19 cellular contexts compared by ENCODE assay signal in the genomic region with DNA sequence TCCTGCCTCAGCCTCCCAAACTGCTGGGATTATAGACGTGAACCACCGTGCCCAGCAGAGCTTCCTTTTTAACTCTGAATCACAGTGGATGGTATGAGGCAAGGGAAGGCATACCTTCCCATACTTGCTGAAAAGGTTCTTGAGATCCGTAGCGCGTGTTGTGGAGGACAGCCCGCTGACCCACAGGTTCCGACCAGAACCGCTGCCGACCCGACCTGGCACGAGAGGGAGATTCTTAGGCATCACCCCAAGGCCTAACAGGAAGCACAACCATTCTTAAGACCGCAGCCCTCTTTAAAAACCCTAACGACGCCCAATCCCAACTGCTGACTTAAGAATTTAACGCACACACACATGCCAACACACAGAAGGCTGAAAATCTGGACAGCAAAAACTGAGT. TPM values are rescaled to one million over a fixed set of nuclear protein-coding genes. Genes with fewer than 3 reads are reported as not detected.
DNase-seq lines count a peak whose midpoint lies in the region; ATAC-seq and TF ChIP-seq lines count a peak whose summit lies in the region.
"Had no signal": no experiment of that assay in that cellular context is flagged by ENCODE, and none has a peak within 500 bp of the region (broad histone marks: within the 10 kb centered on the region; RNA-seq: fewer than 3 reads in every experiment).

No MANE protein-coding gene starts in this region.

- H3K4me3 ChIP-seq in endodermal cell (ENCODE audit: low read length) (no peak overlapping the region), sigmoid colon (no peak overlapping the region)
- H3K4me3 ChIP-seq: HAP-1 had no signal

- H3K27ac Mint-ChIP-seq in T-helper 17 cell (peak overlapping the region; percentile 47), endodermal cell (peak overlapping the region; percentile 1), nephron progenitor cell (no peak overlapping the region)
- H3K27ac Mint-ChIP-seq in naive thymus-derived CD8-positive, alpha-beta T cell = no peak overlapping the region
- H3K27ac Mint-ChIP-seq: CD4-positive, alpha-beta memory T cell; HFFc6 had no signal

- H3K27me3 Mint-ChIP-seq in T-helper 17 cell (no peaks in the 10 kb centered on the region), endodermal cell (ENCODE audit: insufficient read depth) (no peaks in the 10 kb centered on the region), nephron progenitor cell (ENCODE audit: low read depth, poor library complexity) (no peaks in the 10 kb centered on the region)
- no peaks in the 10 kb centered on the region for H3K27me3 Mint-ChIP-seq in naive thymus-derived CD8-positive, alpha-beta T cell
- H3K27me3 Mint-ChIP-seq: CD4-positive, alpha-beta memory T cell had no signal

- TF ChIP-seq CTCF in VCaP (conservative IDR thresholded peaks at IDR 0.05) (no peak), endodermal cell (conservative IDR thresholded peaks at IDR 0.05) (no peak), sigmoid colon (IDR thresholded peaks at IDR 0.05) (no peak), nephron progenitor cell (IDR thresholded peaks at IDR 0.05) (no peak)

- H3K4me3 Mint-ChIP-seq in T-helper 17 cell = no peak overlapping the region
- no peak overlapping the region for H3K4me3 Mint-ChIP-seq in endodermal cell
- H3K4me3 Mint-ChIP-seq in nephron progenitor cell = no peak overlapping the region
- H3K4me3 Mint-ChIP-seq in naive thymus-derived CD8-positive, alpha-beta T cell = no peak overlapping the region
- H3K4me3 Mint-ChIP-seq: CD4-positive, alpha-beta memory T cell; HFFc6 had no signal

- POLR2A ChIA-PET in naive thymus-derived CD8-positive, alpha-beta T cell (lab: Charles Lee) = no interaction called here

- TF ChIP-seq EP300 in sigmoid colon (IDR thresholded peaks at IDR 0.05) = no peak

- ATAC-seq in T-helper 17 cell = no peak
- ATAC-seq in GM18498 (IDR thresholded peaks at IDR 0.05; ENCODE audit: unreplicated experiment) = no peak
- no peak for ATAC-seq in naive thymus-derived CD8-positive, alpha-beta T cell

- no peaks in the 10 kb centered on the region for H3K9me3 Mint-ChIP-seq in endodermal cell
- no peaks in the 10 kb centered on the region for H3K9me3 Mint-ChIP-seq in nephron progenitor cell
- H3K9me3 Mint-ChIP-seq in naive thymus-derived CD8-positive, alpha-beta T cell = no peaks in the 10 kb centered on the region
- H3K9me3 Mint-ChIP-seq: HFFc6 had no signal

- H3K36me3 ChIP-seq in endodermal cell (ENCODE audit: control insufficient read depth, insufficient read depth, low read length) (peaks cover 87% of the 10 kb centered on the region), sigmoid colon (peaks cover 51 to 92% (median 81%) of the 10 kb centered on the region in 4 donors)

- H3K27ac ChIP-seq in VCaP (peak overlapping the region; percentile 62; the same call in 1 of the 2 replicates), endodermal cell (ENCODE audit: low read depth, low read length) (no peak overlapping the region), sigmoid colon (no peak overlapping the region)

- H3K36me3 Mint-ChIP-seq in T-helper 17 cell (ENCODE audit: low read depth) = peaks cover 16% of the 10 kb centered on the region
- peaks cover 86% of the 10 kb centered on the region for H3K36me3 Mint-ChIP-seq in endodermal cell (ENCODE audit: low read depth)
- H3K36me3 Mint-ChIP-seq in nephron progenitor cell (ENCODE audit: low read depth) = peaks cover 84% of the 10 kb centered on the region
- peaks cover 6 to 94% (median 27%) of the 10 kb centered on the region in 3 donors for H3K36me3 Mint-ChIP-seq in naive thymus-derived CD8-positive, alpha-beta T cell

- H3K27me3 ChIP-seq in endodermal cell (ENCODE audit: control insufficient read depth, insufficient read depth, low read length, poor library complexity, severe bottlenecking) (no peaks in the 10 kb centered on the region), sigmoid colon (no peaks in the 10 kb centered on the region)

- no peak for DNase-seq in T-helper 17 cell
- DNase-seq in endodermal cell = no peak
- DNase-seq in sigmoid colon = peak; percentile 61
- DNase-seq in nephron progenitor cell = no peak
- no peak for DNase-seq in epidermal melanocyte (ENCODE audit: insufficient read length, low spot score)
- no peak for DNase-seq in naive thymus-derived CD8-positive, alpha-beta T cell
- DNase-seq: C1 segment of cervical spinal cord; Calu3; CD4-positive, alpha-beta memory T cell; COR-L47; DMS53; DMS79 treated with DMSO at 0.1 percent for 48 hours; GF-D8; GOT3; HFFc6 had no signal

- H3K4me1 Mint-ChIP-seq in T-helper 17 cell = peaks cover 19% of the 10 kb centered on the region
- no peaks in the 10 kb centered on the region for H3K4me1 Mint-ChIP-seq in endodermal cell
- peaks cover 15% of the 10 kb centered on the region for H3K4me1 Mint-ChIP-seq in nephron progenitor cell
- H3K4me1 Mint-ChIP-seq in naive thymus-derived CD8-positive, alpha-beta T cell = peaks cover 23 to 40% (median 26%) of the 10 kb centered on the region in 4 donors

- no peaks in the 10 kb centered on the region for H3K4me1 ChIP-seq in endodermal cell (ENCODE audit: control insufficient read depth, insufficient read depth, low read length)
- H3K4me1 ChIP-seq in sigmoid colon = no peaks in the 10 kb centered on the region
- H3K4me1 ChIP-seq: HAP-1 had no signal

- no peaks in the 10 kb centered on the region for H3K9me3 ChIP-seq in T-helper 17 cell (ENCODE audit: control insufficient read depth, low read length, poor library complexity, severe bottlenecking)
- no peaks in the 10 kb centered on the region for H3K9me3 ChIP-seq in endodermal cell (ENCODE audit: control insufficient read depth, low read length)
- no peaks in the 10 kb centered on the region for H3K9me3 ChIP-seq in sigmoid colon
- H3K9me3 ChIP-seq: HAP-1 had no signal

- WGBS in endodermal cell (ENCODE audit: insufficient coverage in 1 of 2, insufficient read length in 1 of 2), 2 experiments = 95 to 96% methylated on average over 11 to 15 of the region's 15 CpGs
- 95 to 96% methylated on average over 15 of the region's 15 CpGs for WGBS in sigmoid colon, 2 donors

- intact Hi-C loops in sigmoid colon (cut with DNase I) = no loop called here

- no peak overlapping the region for H3K9ac ChIP-seq in endodermal cell (ENCODE audit: extremely low read depth, low read length, poor library complexity, severe bottlenecking)

- no peak for TF ChIP-seq POLR2A in sigmoid colon (IDR thresholded peaks at IDR 0.05)

RNA-seq across cellular contexts. Expression of gene SAFB2, which starts 12.7 kb away (rescaled TPM):
- total RNA-seq in T-helper 17 cell (100 to 1,000 TPM; 241 to 255 TPM), endodermal cell (10 to 100 TPM; 69.2 to 74.6 TPM), sigmoid colon (10 to 100 TPM; 22.8 to 80.0 (median 38.1) TPM)
- polyA plus RNA-seq in endodermal cell (2013, experiment 1 of 2) = 49.7 TPM
- 37.0 TPM for polyA plus RNA-seq in endodermal cell (2013, experiment 2 of 2)
- 10 to 100 TPM; 22.2 to 58.8 (median 24.3) TPM for polyA plus RNA-seq in sigmoid colon
- 100 to 1,000 TPM; 218 to 221 TPM for total RNA-seq in naive thymus-derived CD8-positive, alpha-beta T cell
- polyA plus RNA-seq in naive thymus-derived CD8-positive, alpha-beta T cell = 10 to 100 TPM; 25.8 to 47.4 (median 28.7) TPM

RNA-seq across cellular contexts. Expression of gene SAFB, which starts 13.0 kb away (rescaled TPM):
- 100 to 1,000 TPM; 173 to 183 TPM for total RNA-seq in T-helper 17 cell
- total RNA-seq in endodermal cell = 100 to 1,000 TPM; 130 to 153 TPM
- 105 TPM for polyA plus RNA-seq in endodermal cell (2013, experiment 1 of 2)
- polyA plus RNA-seq in endodermal cell (2013, experiment 2 of 2) = 88.3 TPM
- 10 to 100 TPM; 48.9 to 75.9 (median 60.4) TPM for total RNA-seq in sigmoid colon
- polyA plus RNA-seq in sigmoid colon = 10 to 100 TPM; 25.7 to 64.1 (median 30.6) TPM
- 100 to 1,000 TPM; 188 to 191 TPM for total RNA-seq in naive thymus-derived CD8-positive, alpha-beta T cell
- polyA plus RNA-seq in naive thymus-derived CD8-positive, alpha-beta T cell = 100 to 1,000 TPM in 1 of 3 donors, 10 to 100 TPM in 2; 28.6 to 135 (median 59.3) TPM

RNA-seq across cellular contexts. Expression of gene TINCR, which starts 42.1 kb away (rescaled TPM):
- 1 to 10 TPM; 2.0 to 2.8 TPM for total RNA-seq in T-helper 17 cell
- 1 to 10 TPM in 1 of 2 donors, under 1 TPM in 1; 0.53 to 1.2 TPM for total RNA-seq in endodermal cell
- 2.4 TPM for polyA plus RNA-seq in endodermal cell (2013, experiment 1 of 2)
- polyA plus RNA-seq in endodermal cell (2013, experiment 2 of 2) = 2.6 TPM
- under 1 TPM in 3 of 4 donors, not detected in 1; 0.33 to 0.55 (median 0.41) TPM for total RNA-seq in sigmoid colon
- 10 to 100 TPM in 2 of 3 donors, 1 to 10 TPM in 1; 2.8 to 27.5 (median 12.0) TPM for polyA plus RNA-seq in sigmoid colon
- total RNA-seq in naive thymus-derived CD8-positive, alpha-beta T cell = 1 to 10 TPM; 2.2 to 2.3 TPM
- polyA plus RNA-seq in naive thymus-derived CD8-positive, alpha-beta T cell = under 1 TPM in 1 of 3 donors, not detected in 2; 0.09 TPM
- total RNA-seq: G401 had no signal

Comparison
In these comparisons a context has a peak if more than half of its experiments do, and no peak if none do; other contexts are left out.
1. H3K27ac Mint-ChIP-seq: peak in T-helper 17 cell (single experiment) and endodermal cell (single experiment); none in nephron progenitor cell (single experiment) and naive thymus-derived CD8-positive, alpha-beta T cell (0 of 10).